9 cellular contexts compared by ENCODE assay signal in genomic region chr10:50497758-50498157, GRCh38.
DNase-seq lines count a peak whose midpoint lies in the region; ATAC-seq and TF ChIP-seq lines count a peak whose summit lies in the region.
"Had no signal": no experiment of that assay in that cellular context is flagged by ENCODE, and none has a peak within 500 bp of the region (broad histone marks: within the 10 kb centered on the region; RNA-seq: fewer than 3 reads in every experiment).

No MANE protein-coding gene starts in this region.

- H3K14ac ChIP-seq in mesenchymal stem cell (ENCODE audit: low read length in 2 of 2), result no peak overlapping the region

- no peak for TF ChIP-seq CTCF in BE2C (IDR thresholded peaks at IDR 0.05; ENCODE audit: low read depth, low read length)

- no peak overlapping the region for H4K8ac ChIP-seq in mesenchymal stem cell (ENCODE audit: low read length)

- H3K23ac ChIP-seq in mesenchymal stem cell (ENCODE audit: low read length in 2 of 2), result no peak overlapping the region

- no peak overlapping the region for H2AFZ ChIP-seq in mesenchymal stem cell (ENCODE audit: low read depth, low read length)

- H3K9me3 ChIP-seq in mesenchymal stem cell (ENCODE audit: control insufficient read depth, low read length), result no peaks in the 10 kb centered on the region
- H3K9me3 ChIP-seq in BE2C, result no peaks in the 10 kb centered on the region

- intact Hi-C loops in activated T-helper 2 cell treated with anti-CD3 and anti-CD28 coated beads, Interferon-gamma antibody, Interleukin-2, Interleukin-4, amounts not matched to agents 10 μg/mL and 5 μg/mL and 100 μg/mL, durations not matched to agents 14 hours and 24 hours and 36 hours (cut with micrococcal nuclease), result loop anchor here (1.0 to 2.0 kb wide), 3 partner anchors 11 to 41 kb away; no protein-coding TSS in a partner anchor

- H3K4me1 Mint-ChIP-seq in activated T-helper 2 cell treated with anti-CD3 and anti-CD28 coated beads, Interferon-gamma antibody, Interleukin-2, Interleukin-4, amounts not matched to agents 10 μg/mL and 5 μg/mL and 100 μg/mL, durations not matched to agents 14 hours and 24 hours and 36 hours (ENCODE audit: low read depth), result peaks cover 51% of the 10 kb centered on the region

- H3K4me3 Mint-ChIP-seq in activated T-helper 2 cell treated with anti-CD3 and anti-CD28 coated beads, Interferon-gamma antibody, Interleukin-2, Interleukin-4, amounts not matched to agents 10 μg/mL and 5 μg/mL and 100 μg/mL, durations not matched to agents 14 hours and 24 hours and 36 hours (ENCODE audit: low read depth), result no peak overlapping the region

- no peak overlapping the region for H3K4ac ChIP-seq in mesenchymal stem cell (ENCODE audit: low read depth in 1 of 2, low read length in 2 of 2)

- peaks cover 5% of the 10 kb centered on the region for H3K9me3 Mint-ChIP-seq in activated T-helper 2 cell treated with anti-CD3 and anti-CD28 coated beads, Interferon-gamma antibody, Interleukin-2, Interleukin-4, amounts not matched to agents 10 μg/mL and 5 μg/mL and 100 μg/mL, durations not matched to agents 14 hours and 24 hours and 36 hours

- H3K4me3 ChIP-seq in mesenchymal stem cell (ENCODE audit: insufficient read depth in 1 of 2, low read depth in 1 of 2, low read length in 2 of 2) (peak overlapping the region in 1 of 2 experiments; percentile 63), BE2C (ENCODE audit: low read depth, low read length) (no peak overlapping the region)

- H2BK15ac ChIP-seq in mesenchymal stem cell (ENCODE audit: low read depth, poor library complexity, severe bottlenecking), result no peak overlapping the region

- peak overlapping the region; percentile 62 for H3K9ac ChIP-seq in mesenchymal stem cell (ENCODE audit: low read length)

- H2BK12ac ChIP-seq in mesenchymal stem cell (ENCODE audit: low read length in 2 of 2), result no peak overlapping the region

- no peaks in the 10 kb centered on the region for H3K27me3 Mint-ChIP-seq in activated T-helper 2 cell treated with anti-CD3 and anti-CD28 coated beads, Interferon-gamma antibody, Interleukin-2, Interleukin-4, amounts not matched to agents 10 μg/mL and 5 μg/mL and 100 μg/mL, durations not matched to agents 14 hours and 24 hours and 36 hours (ENCODE audit: low read depth)

- H3K36me3 Mint-ChIP-seq in activated T-helper 2 cell treated with anti-CD3 and anti-CD28 coated beads, Interferon-gamma antibody, Interleukin-2, Interleukin-4, amounts not matched to agents 10 μg/mL and 5 μg/mL and 100 μg/mL, durations not matched to agents 14 hours and 24 hours and 36 hours (ENCODE audit: low read depth), result peaks cover 21% of the 10 kb centered on the region

- H3K36me3 ChIP-seq in mesenchymal stem cell (ENCODE audit: control insufficient read depth in 1 of 2, insufficient read depth in 2 of 2, low read depth in 1 of 2, low read length in 2 of 2), result no peaks in the 10 kb centered on the region
- no peaks in the 10 kb centered on the region for H3K36me3 ChIP-seq in BE2C

- peak; percentile 16 for DNase-seq in DMS53 (lab: John Stamatoyannopoulos, UW)
- no peak for DNase-seq in DMS53 treated with DMSO at 0.1 percent for 48 hours (lab: John Stamatoyannopoulos, UW; ENCODE audit: unreplicated experiment)
- no peak for DNase-seq in activated T-helper 2 cell treated with anti-CD3 and anti-CD28 coated beads, Interferon-gamma antibody, Interleukin-2, Interleukin-4, amounts not matched to agents 10 μg/mL and 5 μg/mL and 100 μg/mL, durations not matched to agents 14 hours and 24 hours and 36 hours (ENCODE audit: low spot score)
- DNase-seq in mesenchymal stem cell, result peak; percentile 25
- no peak for DNase-seq in GF-D8 (lab: John Stamatoyannopoulos, UW)
- no peak for DNase-seq in NCI-H2171 treated with DMSO at 0.1 percent for 48 hours (lab: John Stamatoyannopoulos, UW)
- no peak for DNase-seq in BE2C

- no peak overlapping the region for H3K18ac ChIP-seq in mesenchymal stem cell (ENCODE audit: low read depth in 1 of 2, low read length in 2 of 2)

- H3K79me1 ChIP-seq in mesenchymal stem cell (replicated peaks; ENCODE audit: low read length, poor library complexity, severe bottlenecking), result peaks cover 15% of the 10 kb centered on the region

- H3K4me2 ChIP-seq in mesenchymal stem cell (ENCODE audit: low read length, poor library complexity, severe bottlenecking), result no peak overlapping the region

- no peak overlapping the region for H2BK120ac ChIP-seq in mesenchymal stem cell (ENCODE audit: low read depth, low read length)

- H3K27ac ChIP-seq in mesenchymal stem cell (ENCODE audit: low read length, poor library complexity, severe bottlenecking), result peak overlapping the region; percentile 68
- H3K27ac ChIP-seq: 22Rv1 had no signal

- H3K4me1 ChIP-seq in mesenchymal stem cell (ENCODE audit: control insufficient read depth, insufficient read depth, low read depth, low read length), result peaks cover 2% of the 10 kb centered on the region
- no peaks in the 10 kb centered on the region for H3K4me1 ChIP-seq in BE2C

- no peak overlapping the region for H4K91ac ChIP-seq in mesenchymal stem cell (ENCODE audit: low read length)

- no peak overlapping the region for H2AK5ac ChIP-seq in mesenchymal stem cell (ENCODE audit: low read length, severe bottlenecking)

- H3K27me3 ChIP-seq in mesenchymal stem cell (ENCODE audit: control insufficient read depth in 1 of 2, insufficient read depth in 1 of 2, low read length in 2 of 2), result no peaks in the 10 kb centered on the region
- H3K27me3 ChIP-seq in BE2C, result no peaks in the 10 kb centered on the region

- H2BK5ac ChIP-seq in mesenchymal stem cell (ENCODE audit: low read depth, low read length, poor library complexity, severe bottlenecking), result no peak overlapping the region

- H3K27ac Mint-ChIP-seq in activated T-helper 2 cell treated with anti-CD3 and anti-CD28 coated beads, Interferon-gamma antibody, Interleukin-2, Interleukin-4, amounts not matched to agents 10 μg/mL and 5 μg/mL and 100 μg/mL, durations not matched to agents 14 hours and 24 hours and 36 hours, result peak overlapping the region; percentile 69

- ATAC-seq in HG02885 (IDR thresholded peaks at IDR 0.05; ENCODE audit: poor library complexity, unreplicated experiment), result peak; percentile 96

Comparison
In these comparisons a context has a peak if more than half of its experiments do, and no peak if none do; other contexts are left out.
1. DNase-seq: peak in DMS53 (single experiment) and mesenchymal stem cell (single experiment); none in DMS53 treated with DMSO at 0.1 percent for 48 hours (single experiment), activated T-helper 2 cell treated with anti-CD3 and anti-CD28 coated beads, Interferon-gamma antibody, Interleukin-2, Interleukin-4, amounts not matched to agents 10 μg/mL and 5 μg/mL and 100 μg/mL, durations not matched to agents 14 hours and 24 hours and 36 hours (single experiment), GF-D8 (single experiment), NCI-H2171 treated with DMSO at 0.1 percent for 48 hours (single experiment) and BE2C (single experiment).